In the genomic region with DNA sequence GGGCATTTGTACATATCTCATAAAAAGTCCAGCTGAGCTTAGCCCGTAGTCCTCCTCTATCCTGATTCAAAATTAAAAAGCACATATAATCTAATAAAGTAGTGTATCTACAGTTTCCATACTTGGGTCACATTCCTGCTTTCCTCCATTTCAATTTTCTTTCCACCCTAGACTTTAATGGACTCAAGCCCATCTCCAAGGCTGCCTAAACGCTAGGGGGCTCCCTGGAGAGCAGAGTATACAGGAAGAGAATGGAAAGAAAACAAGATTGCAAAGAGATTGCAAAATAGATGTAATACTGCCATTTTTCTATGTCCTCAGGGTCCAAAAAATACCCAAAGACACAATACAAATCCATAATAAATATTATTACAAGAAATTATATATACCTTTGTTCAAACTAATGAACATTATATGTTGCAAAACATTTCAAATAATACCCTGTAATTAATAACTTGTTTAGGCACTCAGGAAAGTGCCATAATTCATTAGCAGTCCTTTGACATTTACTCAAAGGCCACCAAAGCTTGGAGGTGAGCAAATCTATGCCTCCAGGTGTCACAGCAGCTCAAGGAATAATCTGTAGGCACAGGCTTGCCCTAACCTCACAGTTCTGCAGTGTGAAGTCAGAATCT, we compare ENCODE assay signal across 8 cellular contexts. TPM values are rescaled to one million over a fixed set of nuclear protein-coding genes. Genes with fewer than 3 reads are reported as not detected.
A peak's percentile ranks its signal among the peaks of the same experiment; 100 is the strongest.
DNase-seq lines count a peak whose midpoint lies in the region; ATAC-seq and TF ChIP-seq lines count a peak whose summit lies in the region.

No MANE protein-coding gene starts in this region.

- H3K4me3 Mint-ChIP-seq in progenitor cell of endocrine pancreas (ENCODE audit: low read depth), result no peak overlapping the region

- H3K36me3 Mint-ChIP-seq in progenitor cell of endocrine pancreas (ENCODE audit: insufficient read depth), result peaks cover 6% of the 10 kb centered on the region

- no peak for ATAC-seq in GM18505 (IDR thresholded peaks at IDR 0.05; ENCODE audit: unreplicated experiment)

- H3K4me1 ChIP-seq in Peyer's patch, result peaks cover 0 to 16% (median 0%) of the 10 kb centered on the region in 4 donors

- no peaks in the 10 kb centered on the region for H3K27me3 Mint-ChIP-seq in progenitor cell of endocrine pancreas

- no peaks in the 10 kb centered on the region for H3K9me3 Mint-ChIP-seq in progenitor cell of endocrine pancreas (ENCODE audit: low read depth)

- no peak overlapping the region for H3K4me3 ChIP-seq in Peyer's patch

- no peaks in the 10 kb centered on the region for H3K9me3 ChIP-seq in Peyer's patch

- TF ChIP-seq POLR2A in Peyer's patch (IDR thresholded peaks at IDR 0.05) (no peak), GM18505 (IDR thresholded peaks at IDR 0.05; ENCODE audit: borderline replicate concordance, extremely low read depth, insufficient read depth, insufficient read length) (no peak)

- H3K36me3 ChIP-seq in Peyer's patch, result peaks cover 0 to 8% (median 0%) of the 10 kb centered on the region in 3 donors

- peak overlapping the region in 1 of 4 donors; percentile 25 for H3K27ac ChIP-seq in Peyer's patch

- TF ChIP-seq CTCF in Peyer's patch (IDR thresholded peaks at IDR 0.05), result peak in 5 of 6 experiments; percentile 36 to 66 (median 61)
- peak; percentile 75 for TF ChIP-seq CTCF in progenitor cell of endocrine pancreas (IDR thresholded peaks at IDR 0.05; ENCODE audit: unreplicated experiment)

- H3K27ac Mint-ChIP-seq in progenitor cell of endocrine pancreas, result peak overlapping the region; percentile 16

- DNase-seq in DMS53 treated with DMSO at 0.1 percent for 48 hours (lab: John Stamatoyannopoulos, UW; ENCODE audit: unreplicated experiment) (peak; percentile 73), Kasumi-1 (lab: John Stamatoyannopoulos, UW) (peak; percentile 86 to 91), Peyer's patch (peak; percentile 58 to 91 (median 85)), germinal center (ENCODE audit: low spot score) (peak; percentile 45), progenitor cell of endocrine pancreas (ENCODE audit: low spot score, unreplicated experiment) (peak; percentile 24), cortex of kidney (lab: John Stamatoyannopoulos, UW) (no peak)
- peak; percentile 84 for DNase-seq in activated effector memory CD4-positive, alpha-beta T cell treated with anti-CD3 and anti-CD28 coated beads, Interleukin-2, amount 50 U/mL, for 16 hours

- no peaks in the 10 kb centered on the region for H3K27me3 ChIP-seq in Peyer's patch

- H3K4me1 Mint-ChIP-seq in progenitor cell of endocrine pancreas (ENCODE audit: low read depth), result peaks cover 18% of the 10 kb centered on the region

RNA-seq across cellular contexts. Expression of a gene that starts 2.4 kb away (rescaled TPM):
- total RNA-seq in Peyer's patch, result 10 to 100 TPM; 24.9 to 71.8 (median 30.4) TPM
- 118 and 121 TPM in 2 replicates for total RNA-seq in progenitor cell of endocrine pancreas

RNA-seq across cellular contexts. Expression of a gene that starts 42.6 kb away (rescaled TPM):
- not detected for total RNA-seq in Peyer's patch
- total RNA-seq in progenitor cell of endocrine pancreas, result not detected in 2 replicates
